10 cellular contexts compared by ENCODE assay signal in the genomic region with DNA sequence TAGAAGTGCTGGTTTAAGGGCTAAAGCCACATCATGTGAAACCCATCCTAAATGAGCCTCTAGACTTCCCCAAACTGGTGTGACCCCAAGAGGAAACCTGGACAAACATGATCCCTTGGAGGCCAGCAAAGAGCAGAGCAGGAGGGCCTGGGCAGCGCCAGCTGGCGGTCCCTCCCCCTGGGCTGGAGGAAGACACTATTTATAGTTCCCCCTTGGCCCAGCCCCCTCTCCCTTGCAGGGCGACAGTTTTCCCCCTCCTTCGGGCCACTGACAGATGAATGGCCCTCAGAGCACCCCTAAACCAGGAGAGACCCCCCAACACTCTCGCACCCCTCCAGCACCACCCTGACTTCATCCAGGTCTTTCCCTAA. TPM values are rescaled to one million over a fixed set of nuclear protein-coding genes. Genes with fewer than 3 reads are reported as not detected.
DNase-seq lines count a peak whose midpoint lies in the region; ATAC-seq, FAIRE-seq and TF ChIP-seq lines count a peak whose summit lies in the region.
"Had no signal": no experiment of that assay in that cellular context is flagged by ENCODE, and none has a peak within 500 bp of the region (broad histone marks: within the 10 kb centered on the region; RNA-seq: fewer than 3 reads in every experiment).

No MANE protein-coding gene starts in this region.

- DNase-seq in GM12865 (ENCODE audit: low read depth) (no peak), RWPE1 (ENCODE audit: low spot score) (no peak), glutamatergic neuron (peak; percentile 53), gastrocnemius medialis (peak; percentile 41 to 65), H54 (ENCODE audit: insufficient read length, low spot score) (no peak), posterior vena cava (ENCODE audit: low spot score) (no peak)
- DNase-seq: NCI-H1105 treated with DMSO at 0.1 percent for 48 hours had no signal

- no peaks in the 10 kb centered on the region for H3K36me3 ChIP-seq in gastrocnemius medialis

- POLR2A ChIA-PET in RWPE1 (lab: Yijun Ruan, JAX; ENCODE audit: low non-redundant PET): no interaction called here

- in situ Hi-C loops in gastrocnemius medialis (cut with MboI; ENCODE audit: low sequenced_read_pairs in 4 of 4): no loop called here

- no peaks in the 10 kb centered on the region for H3K36me3 Mint-ChIP-seq in glutamatergic neuron (ENCODE audit: unreplicated experiment)

- peaks cover 35 to 40% of the 10 kb centered on the region in 2 donors for H3K4me1 ChIP-seq in gastrocnemius medialis

- TF ChIP-seq POLR2A in gastrocnemius medialis (IDR thresholded peaks at IDR 0.05) (no peak), H54 (IDR thresholded peaks at IDR 0.05; ENCODE audit: low read depth, low read length) (no peak)

- H3K27ac Mint-ChIP-seq in glutamatergic neuron (ENCODE audit: unreplicated experiment): peak overlapping the region; percentile 97

- CTCF ChIA-PET in RWPE1 (lab: Yijun Ruan, JAX): no interaction called here

- H3K27me3 ChIP-seq in gastrocnemius medialis: no peaks in the 10 kb centered on the region

- TF ChIP-seq CTCF in GM12865 (IDR thresholded peaks at IDR 0.05; ENCODE audit: insufficient read depth, low read depth, low read length, missing control alignments) (no peak), RWPE1 (conservative IDR thresholded peaks at IDR 0.05; ENCODE audit: low read depth) (no peak), glutamatergic neuron (IDR thresholded peaks at IDR 0.05; ENCODE audit: partially characterized antibody, unreplicated experiment) (no peak), gastrocnemius medialis (IDR thresholded peaks at IDR 0.05 in 4 of 5, conservative IDR thresholded peaks at IDR 0.05 in 1 of 5) (no peak)

- intact Hi-C loops in gastrocnemius medialis (cut with DNase I; ENCODE audit: low total_unique reads): loop anchor here (1.0 kb wide), 1 partner anchor 41 kb away; no protein-coding TSS in a partner anchor
- intact Hi-C loops in posterior vena cava (cut with DNase I): no loop called here

- H3K4me3 ChIP-seq in GM12865 (ENCODE audit: low read depth, low read length) (peak overlapping the region; percentile 0), gastrocnemius medialis (peak overlapping the region; percentile 30 to 59 (median 51))

- peaks cover 20% of the 10 kb centered on the region for H3K9me3 Mint-ChIP-seq in glutamatergic neuron (ENCODE audit: unreplicated experiment)

- H3K4me1 Mint-ChIP-seq in glutamatergic neuron (ENCODE audit: low read depth, unreplicated experiment): peaks cover 48% of the 10 kb centered on the region

- ATAC-seq in gastrocnemius medialis: peak; percentile 26 to 33
- ATAC-seq in GM21528 (IDR thresholded peaks at IDR 0.05; ENCODE audit: low FRiP score, unreplicated experiment): no peak
- ATAC-seq in GM18520 (IDR thresholded peaks at IDR 0.05; ENCODE audit: unreplicated experiment): no peak

- H3K27me3 Mint-ChIP-seq in glutamatergic neuron (ENCODE audit: unreplicated experiment): peaks cover 28% of the 10 kb centered on the region

- H3K27ac ChIP-seq in RWPE1: peak overlapping the region; percentile 100
- peak overlapping the region; percentile 85 to 90 (median 88) for H3K27ac ChIP-seq in gastrocnemius medialis

- FAIRE-seq in H54 (lab: Jason Lieb, UNC): no peak
- FAIRE-seq: TTC549 had no signal

- H3K9me3 ChIP-seq in gastrocnemius medialis: no peaks in the 10 kb centered on the region

- peak overlapping the region; percentile 80 for H3K4me3 Mint-ChIP-seq in glutamatergic neuron (ENCODE audit: unreplicated experiment)

RNA-seq across cellular contexts. Expression of gene UCN2, which starts 2.9 kb away (rescaled TPM):
- total RNA-seq in glutamatergic neuron (ENCODE audit: unreplicated experiment) (4.3 TPM), gastrocnemius medialis (not detected), posterior vena cava (not detected)

RNA-seq across cellular contexts. Expression of gene PFKFB4, which starts 4.0 kb away (rescaled TPM):
- total RNA-seq in glutamatergic neuron (ENCODE audit: unreplicated experiment) (40.3 TPM), gastrocnemius medialis (1 to 10 TPM in 3 of 4 donors, under 1 TPM in 1; 0.87 to 2.6 (median 1.7) TPM), posterior vena cava (1 to 10 TPM; 2.0 to 4.5 TPM)

RNA-seq across cellular contexts. Expression of gene COL7A1, which starts 34.5 kb away (rescaled TPM):
- 62.0 TPM for total RNA-seq in glutamatergic neuron (ENCODE audit: unreplicated experiment)
- 1 to 10 TPM in 2 of 4 donors, under 1 TPM in 2; 0.66 to 1.7 (median 1.1) TPM for total RNA-seq in gastrocnemius medialis
- total RNA-seq in posterior vena cava: 1 to 10 TPM; 4.2 to 5.3 TPM

RNA-seq across cellular contexts. Expression of gene UQCRC1, which starts 48.8 kb away (rescaled TPM):
- 242 TPM for total RNA-seq in glutamatergic neuron (ENCODE audit: unreplicated experiment)
- total RNA-seq in gastrocnemius medialis: 100 to 1,000 TPM; 679 to 861 (median 720) TPM
- 100 to 1,000 TPM; 134 to 135 TPM for total RNA-seq in posterior vena cava

RNA-seq across cellular contexts. Expression of gene SHISA5, which starts 56.7 kb away (rescaled TPM):
- total RNA-seq in glutamatergic neuron (ENCODE audit: unreplicated experiment) (261 TPM), gastrocnemius medialis (10 to 100 TPM; 17.0 to 31.6 (median 23.4) TPM), posterior vena cava (100 to 1,000 TPM; 142 to 147 TPM)

Comparison
In these comparisons a context has a peak if more than half of its experiments do, and no peak if none do; other contexts are left out.
1. DNase-seq: peak in glutamatergic neuron (single experiment) and gastrocnemius medialis (2 of 2); none in GM12865 (single experiment), RWPE1 (single experiment), H54 (single experiment) and posterior vena cava (single experiment).
2. ATAC-seq: peak in gastrocnemius medialis (2 of 2); none in GM21528 (single experiment) and GM18520 (single experiment).
3. RNA of gene COL7A1, which starts 34.5 kb away (total RNA-seq): 62.0 TPM in glutamatergic neuron (single experiment); 4.2 to 5.3 TPM in posterior vena cava and 0.66 to 1.7 TPM in gastrocnemius medialis; every median in the first group is over 10 times any median in the second.